ENCODE assay signal across 23 cellular contexts in the genomic region with DNA sequence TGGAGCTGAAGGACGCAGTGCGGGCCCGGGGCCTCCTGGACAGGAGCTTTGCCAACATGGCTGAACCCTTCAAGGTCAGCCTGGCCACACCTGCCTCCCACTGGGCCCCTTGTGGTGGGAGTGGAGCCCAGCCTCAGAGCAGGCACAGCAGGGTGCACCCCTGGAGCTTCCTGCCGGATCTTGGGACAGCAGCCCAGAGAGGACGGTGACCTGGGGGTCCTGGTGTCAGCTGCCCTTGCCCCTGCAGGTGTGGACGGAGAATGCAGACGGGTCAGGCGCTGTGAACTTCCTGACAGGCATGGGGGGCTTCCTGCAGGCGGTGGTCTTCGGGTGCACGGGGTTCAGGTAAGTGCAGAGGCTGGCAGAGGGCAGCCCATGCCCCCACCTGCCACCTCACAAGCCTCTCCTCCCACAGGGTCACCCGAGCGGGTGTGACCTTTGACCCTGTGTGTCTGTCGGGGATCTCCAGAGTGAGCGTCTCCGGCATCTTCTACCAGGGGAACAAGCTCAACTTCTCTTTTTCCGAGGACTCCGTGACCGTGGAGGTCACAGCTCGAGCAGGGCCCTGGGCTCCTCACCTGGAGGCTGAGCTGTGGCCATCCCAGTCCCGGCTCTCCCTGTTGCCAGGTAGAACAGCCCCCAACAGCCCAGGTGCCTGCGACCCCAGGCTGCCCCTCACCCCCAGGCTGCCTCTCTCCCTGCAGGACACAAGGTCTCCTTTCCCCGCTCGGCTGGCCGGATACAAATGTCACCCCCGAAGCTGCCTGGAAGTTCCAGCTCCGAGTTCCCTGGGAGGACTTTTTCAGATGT. TPM values are rescaled to one million over a fixed set of nuclear protein-coding genes. Genes with fewer than 3 reads are reported as not detected.
DNase-seq lines count a peak whose midpoint lies in the region; ATAC-seq and TF ChIP-seq lines count a peak whose summit lies in the region.
"Had no signal": no experiment of that assay in that cellular context is flagged by ENCODE, and none has a peak within 500 bp of the region (broad histone marks: within the 10 kb centered on the region; RNA-seq: fewer than 3 reads in every experiment).

No MANE protein-coding gene starts in this region.

- H3K9me3 ChIP-seq in right lobe of liver = no peaks in the 10 kb centered on the region
- H3K9me3 ChIP-seq: gastrocnemius medialis, SJCRH30 had no signal

- H3K9me3 Mint-ChIP-seq in CD14-positive monocyte = peaks cover 0 to 2% (median 0%) of the 10 kb centered on the region in 7 donors
- H3K9me3 Mint-ChIP-seq in activated CD8-positive, alpha-beta T cell treated with anti-CD3 and anti-CD28 coated beads, Interleukin-2, amount 10 ng/mL, durations not matched to agents 7 days and 5 days (ENCODE audit: insufficient read depth) = no peaks in the 10 kb centered on the region
- H3K9me3 Mint-ChIP-seq: activated B cell treated with CpG ODN at 0.5 μM for 24 hours; activated naive CD4-positive, alpha-beta T cell treated with anti-CD3 and anti-CD28 coated beads, Interleukin-2, amount 50 U/mL, for 72 hours had no signal

- no peak overlapping the region for H3K4me3 Mint-ChIP-seq in CD14-positive monocyte
- peak overlapping the region; percentile 88 for H3K4me3 Mint-ChIP-seq in activated CD8-positive, alpha-beta T cell treated with anti-CD3 and anti-CD28 coated beads, Interleukin-2, amount 10 ng/mL, durations not matched to agents 7 days and 5 days
- H3K4me3 Mint-ChIP-seq: activated B cell treated with CpG ODN at 0.5 μM for 24 hours had no signal

- H3K27me3 Mint-ChIP-seq in CD14-positive monocyte (ENCODE audit: low read depth in 3 of 3) = peaks cover 8 to 45% (median 15%) of the 10 kb centered on the region in 3 donors
- no peaks in the 10 kb centered on the region for H3K27me3 Mint-ChIP-seq in activated CD8-positive, alpha-beta T cell treated with anti-CD3 and anti-CD28 coated beads, Interleukin-2, amount 10 ng/mL, durations not matched to agents 7 days and 5 days (ENCODE audit: low read depth)
- H3K27me3 Mint-ChIP-seq: activated B cell treated with CpG ODN at 0.5 μM for 24 hours had no signal

- DNase-seq in CD14-positive monocyte (ENCODE audit: low spot score) (peak; percentile 40), right lobe of liver (peak in 2 of 3 donors; percentile 17 to 49), GM10266 (ENCODE audit: extremely low spot score) (no peak), NCI-H1436 (lab: John Stamatoyannopoulos, UW) (no peak)
- DNase-seq in activated CD8-positive, alpha-beta T cell treated with anti-CD3 and anti-CD28 coated beads, Interleukin-2, amount 10 ng/mL, durations not matched to agents 7 days and 5 days = no peak
- DNase-seq: activated B cell treated with CpG ODN at 0.5 μM for 24 hours; brain microvascular endothelial cell; COR-L47; dermis blood vessel endothelial cell; gastrocnemius medialis; NCI-H1105; NCI-H524 treated with DMSO at 0.1 percent for 48 hours; occipital lobe; SJCRH30; stimulated activated CD4-positive, alpha-beta T cell treated with anti-CD3 and anti-CD28 coated beads, Interleukin-4, amount 100 ng/mL, for 1 hour had no signal

- H3K36me3 ChIP-seq in right lobe of liver = no peaks in the 10 kb centered on the region
- H3K36me3 ChIP-seq: brain microvascular endothelial cell, gastrocnemius medialis, SJCRH30 had no signal

- H3K27ac ChIP-seq in right lobe of liver = no peak overlapping the region
- H3K27ac ChIP-seq: brain microvascular endothelial cell, gastrocnemius medialis, SJCRH30 had no signal

- no peak overlapping the region for H3K4me3 ChIP-seq in right lobe of liver
- H3K4me3 ChIP-seq: gastrocnemius medialis, SJCRH30 had no signal

- TF ChIP-seq CTCF in CD14-positive monocyte (IDR thresholded peaks at IDR 0.05) (no peak), right lobe of liver (IDR thresholded peaks at IDR 0.05) (no peak), GM10266 (IDR thresholded peaks at IDR 0.05; ENCODE audit: control insufficient read depth, insufficient read depth, low read depth, missing control alignments) (no peak)

- POLR2A ChIA-PET in activated CD8-positive, alpha-beta T cell treated with anti-CD3 and anti-CD28 coated beads, Interleukin-2, amount 10 ng/mL, durations not matched to agents 7 days and 5 days (lab: Charles Lee) = interaction anchor here (0.7 to 10.0 kb wide), 4 partner anchors 14 to 26 kb away, joined by 3 to 97 read pairs (median 22); partner anchors contain the start of gene NLRP6

- H3K27ac Mint-ChIP-seq in CD14-positive monocyte = no peak overlapping the region
- peak overlapping the region; percentile 81 for H3K27ac Mint-ChIP-seq in activated CD8-positive, alpha-beta T cell treated with anti-CD3 and anti-CD28 coated beads, Interleukin-2, amount 10 ng/mL, durations not matched to agents 7 days and 5 days
- H3K27ac Mint-ChIP-seq: activated B cell treated with CpG ODN at 0.5 μM for 24 hours had no signal

- no peaks in the 10 kb centered on the region for H3K4me1 ChIP-seq in right lobe of liver
- H3K4me1 ChIP-seq: gastrocnemius medialis had no signal

- H3K36me3 Mint-ChIP-seq in CD14-positive monocyte = peaks cover 5 to 10% of the 10 kb centered on the region in 2 donors
- peaks cover 69% of the 10 kb centered on the region for H3K36me3 Mint-ChIP-seq in activated CD8-positive, alpha-beta T cell treated with anti-CD3 and anti-CD28 coated beads, Interleukin-2, amount 10 ng/mL, durations not matched to agents 7 days and 5 days (ENCODE audit: low read depth)

- intact Hi-C loops in CD14-positive monocyte (cut with micrococcal nuclease) = no loop called here
- intact Hi-C loops in right lobe of liver (cut with DNase I) = loop anchor here in 1 of 2 donors (5.0 kb wide), 1 partner anchor 73 kb away; the partner anchor contains the start of gene B4GALNT4

- no peak for ATAC-seq in activated CD8-positive, alpha-beta T cell treated with anti-CD3 and anti-CD28 coated beads, Interleukin-2, amount 10 ng/mL, durations not matched to agents 7 days and 5 days
- no peak for ATAC-seq in right lobe of liver
- no peak for ATAC-seq in HG02610 (IDR thresholded peaks at IDR 0.05; ENCODE audit: unreplicated experiment)
- ATAC-seq: activated naive CD4-positive, alpha-beta T cell treated with anti-CD3 and anti-CD28 coated beads, Interleukin-2, amount 50 U/mL, for 72 hours; gastrocnemius medialis had no signal

- peaks cover 13% of the 10 kb centered on the region for H3K4me1 Mint-ChIP-seq in CD14-positive monocyte
- H3K4me1 Mint-ChIP-seq in activated CD8-positive, alpha-beta T cell treated with anti-CD3 and anti-CD28 coated beads, Interleukin-2, amount 10 ng/mL, durations not matched to agents 7 days and 5 days (ENCODE audit: low read depth) = peaks cover 82% of the 10 kb centered on the region

- no peaks in the 10 kb centered on the region for H3K27me3 ChIP-seq in right lobe of liver
- H3K27me3 ChIP-seq: brain microvascular endothelial cell, SJCRH30 had no signal

- WGBS in right lobe of liver (ENCODE audit: insufficient coverage, low coverage, low lambda C conversion rate, missing lambda C conversion rate) = no CpG with 5 or more reads among the region's 27 CpGs

- TF ChIP-seq POLR2A in right lobe of liver (IDR thresholded peaks at IDR 0.05) = no peak

- CTCF ChIA-PET in activated CD8-positive, alpha-beta T cell treated with anti-CD3 and anti-CD28 coated beads, Interleukin-2, amount 10 ng/mL, durations not matched to agents 7 days and 5 days (lab: Charles Lee) = interaction anchor here (0.9 to 2.3 kb wide), 4 partner anchors 11 to 155 kb away, joined by 3 to 11 read pairs (median 4); no protein-coding TSS in a partner anchor

RNA-seq across cellular contexts. Expression of gene PGGHG, which starts 5.1 kb away (rescaled TPM):
- 1 to 10 TPM; 1.6 to 2.1 TPM for polyA plus RNA-seq in CD14-positive monocyte
- 100 to 1,000 TPM; 487 to 541 TPM for total RNA-seq in activated CD8-positive, alpha-beta T cell treated with anti-CD3 and anti-CD28 coated beads, Interleukin-2, amount 10 ng/mL, durations not matched to agents 7 days and 5 days
- 100 to 1,000 TPM in 1 of 6 experiments, 10 to 100 TPM in 4, 1 to 10 TPM in 1; 7.7 to 110 (median 13.8) TPM for total RNA-seq in right lobe of liver

RNA-seq across cellular contexts. Expression of gene IFITM5, which starts 5.3 kb away (rescaled TPM):
- polyA plus RNA-seq in CD14-positive monocyte = not detected
- not detected for total RNA-seq in activated CD8-positive, alpha-beta T cell treated with anti-CD3 and anti-CD28 coated beads, Interleukin-2, amount 10 ng/mL, durations not matched to agents 7 days and 5 days
- total RNA-seq in right lobe of liver = not detected
- total RNA-seq: activated B cell treated with CpG ODN at 0.5 μM for 24 hours; activated naive CD4-positive, alpha-beta T cell treated with anti-CD3 and anti-CD28 coated beads, Interleukin-2, amount 50 U/mL, for 72 hours; dermis blood vessel endothelial cell; epithelial cell of proximal tubule; gastrocnemius medialis; HT1080; LHCN-M2; liver; occipital lobe; SJCRH30; skeletal muscle tissue; temporal lobe had no signal
- polyA plus RNA-seq: liver had no signal

RNA-seq across cellular contexts. Expression of gene IFITM2, which starts 13.6 kb away (rescaled TPM):
- 1,000 to 10,000 TPM in 1 of 2 donors, 100 to 1,000 TPM in 1; 625 to 1,147 TPM for polyA plus RNA-seq in CD14-positive monocyte
- 1,000 to 10,000 TPM; 2,197 to 2,304 TPM for total RNA-seq in activated CD8-positive, alpha-beta T cell treated with anti-CD3 and anti-CD28 coated beads, Interleukin-2, amount 10 ng/mL, durations not matched to agents 7 days and 5 days
- 100 to 1,000 TPM; 157 to 624 (median 390) TPM for total RNA-seq in right lobe of liver

RNA-seq across cellular contexts. Expression of gene NLRP6, which starts 15.8 kb away (rescaled TPM):
- polyA plus RNA-seq in CD14-positive monocyte = under 1 TPM; 0.10 to 0.24 TPM
- total RNA-seq in activated CD8-positive, alpha-beta T cell treated with anti-CD3 and anti-CD28 coated beads, Interleukin-2, amount 10 ng/mL, durations not matched to agents 7 days and 5 days = 10 to 100 TPM; 29.7 to 30.8 TPM
- total RNA-seq in right lobe of liver = 1 to 10 TPM in 4 of 6 experiments, under 1 TPM in 2; 0.22 to 6.2 (median 1.6) TPM
- total RNA-seq: dermis blood vessel endothelial cell, epithelial cell of proximal tubule, HT1080, LHCN-M2, occipital lobe, SJCRH30, skeletal muscle tissue, temporal lobe had no signal

RNA-seq across cellular contexts. Expression of gene IFITM1, which starts 19.8 kb away (rescaled TPM):
- 10 to 100 TPM; 26.0 to 36.3 TPM for polyA plus RNA-seq in CD14-positive monocyte
- 1,000 to 10,000 TPM; 1,265 to 1,278 TPM for total RNA-seq in activated CD8-positive, alpha-beta T cell treated with anti-CD3 and anti-CD28 coated beads, Interleukin-2, amount 10 ng/mL, durations not matched to agents 7 days and 5 days
- 100 to 1,000 TPM in 2 of 6 experiments, 10 to 100 TPM in 4; 15.7 to 159 (median 72.5) TPM for total RNA-seq in right lobe of liver

Comparison
In these comparisons a context has a peak if more than half of its experiments do, and no peak if none do; other contexts are left out.
1. DNase-seq: peak in CD14-positive monocyte (single experiment) and right lobe of liver (2 of 3); none in activated CD8-positive, alpha-beta T cell treated with anti-CD3 and anti-CD28 coated beads, Interleukin-2, amount 10 ng/mL, durations not matched to agents 7 days and 5 days (single experiment), GM10266 (single experiment) and NCI-H1436 (single experiment).
2. RNA of gene PGGHG, which starts 5.1 kb away (total RNA-seq): 487 to 541 TPM in activated CD8-positive, alpha-beta T cell treated with anti-CD3 and anti-CD28 coated beads, Interleukin-2, amount 10 ng/mL, durations not matched to agents 7 days and 5 days; 7.7 to 110 TPM in right lobe of liver; every median in the first group is over 4 times any median in the second.